In the genomic region with DNA sequence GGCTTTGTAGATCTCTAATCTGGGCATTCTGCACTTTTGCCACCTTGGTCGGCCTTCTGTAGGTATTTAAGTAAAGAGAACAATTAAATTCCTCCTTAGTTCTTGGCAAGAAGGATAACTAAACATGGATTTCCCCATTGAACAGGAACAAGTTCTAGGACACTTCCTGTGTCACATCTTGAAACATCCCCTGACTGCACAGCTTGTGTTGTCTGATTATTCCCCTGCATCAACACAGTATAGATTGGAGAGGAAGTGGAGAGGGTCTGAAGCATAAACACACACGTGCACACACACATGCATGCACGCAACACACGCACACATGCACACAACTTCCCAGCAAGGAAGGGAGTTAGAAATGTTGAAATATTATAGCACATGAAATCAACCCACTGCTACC, we compare ENCODE assay signal across 1 cellular context.
TF ChIP-seq lines count a peak whose summit lies in the region.

No MANE protein-coding gene starts in this region.

TF ChIP-seq in GM12878, 131 proteins besides CTCF, POLR2A, EP300 and RAD21 (continued from another document):
- TF ChIP-seq, protein P1, sequence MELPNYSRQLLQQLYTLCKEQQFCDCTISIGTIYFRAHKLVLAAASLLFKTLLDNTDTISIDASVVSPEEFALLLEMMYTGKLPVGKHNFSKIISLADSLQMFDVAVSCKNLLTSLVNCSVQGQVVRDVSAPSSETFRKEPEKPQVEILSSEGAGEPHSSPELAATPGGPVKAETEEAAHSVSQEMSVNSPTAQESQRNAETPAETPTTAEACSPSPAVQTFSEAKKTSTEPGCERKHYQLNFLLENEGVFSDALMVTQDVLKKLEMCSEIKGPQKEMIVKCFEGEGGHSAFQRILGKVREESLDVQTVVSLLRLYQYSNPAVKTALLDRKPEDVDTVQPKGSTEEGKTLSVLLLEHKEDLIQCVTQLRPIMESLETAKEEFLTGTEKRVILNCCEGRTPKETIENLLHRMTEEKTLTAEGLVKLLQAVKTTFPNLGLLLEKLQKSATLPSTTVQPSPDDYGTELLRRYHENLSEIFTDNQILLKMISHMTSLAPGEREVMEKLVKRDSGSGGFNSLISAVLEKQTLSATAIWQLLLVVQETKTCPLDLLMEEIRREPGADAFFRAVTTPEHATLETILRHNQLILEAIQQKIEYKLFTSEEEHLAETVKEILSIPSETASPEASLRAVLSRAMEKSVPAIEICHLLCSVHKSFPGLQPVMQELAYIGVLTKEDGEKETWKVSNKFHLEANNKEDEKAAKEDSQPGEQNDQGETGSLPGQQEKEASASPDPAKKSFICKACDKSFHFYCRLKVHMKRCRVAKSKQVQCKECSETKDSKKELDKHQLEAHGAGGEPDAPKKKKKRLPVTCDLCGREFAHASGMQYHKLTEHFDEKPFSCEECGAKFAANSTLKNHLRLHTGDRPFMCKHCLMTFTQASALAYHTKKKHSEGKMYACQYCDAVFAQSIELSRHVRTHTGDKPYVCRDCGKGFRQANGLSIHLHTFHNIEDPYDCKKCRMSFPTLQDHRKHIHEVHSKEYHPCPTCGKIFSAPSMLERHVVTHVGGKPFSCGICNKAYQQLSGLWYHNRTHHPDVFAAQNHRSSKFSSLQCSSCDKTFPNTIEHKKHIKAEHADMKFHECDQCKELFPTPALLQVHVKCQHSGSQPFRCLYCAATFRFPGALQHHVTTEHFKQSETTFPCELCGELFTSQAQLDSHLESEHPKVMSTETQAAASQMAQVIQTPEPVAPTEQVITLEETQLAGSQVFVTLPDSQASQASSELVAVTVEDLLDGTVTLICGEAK (IDR thresholded peaks at IDR 0.05; ENCODE audit: borderline replicate concordance): peak; percentile 76
